In genomic region chr17:70067104-70067503, GRCh38 we compare ENCODE assay signal across 20 cellular contexts. TPM values are rescaled to one million over a fixed set of nuclear protein-coding genes. Genes with fewer than 3 reads are reported as not detected.
DNase-seq lines count a peak whose midpoint lies in the region; ATAC-seq, FAIRE-seq and TF ChIP-seq lines count a peak whose summit lies in the region.
"Had no signal": no experiment of that assay in that cellular context is flagged by ENCODE, and none has a peak within 500 bp of the region (broad histone marks: within the 10 kb centered on the region; RNA-seq: fewer than 3 reads in every experiment).

No MANE protein-coding gene starts in this region.

- H3K4me2 ChIP-seq in H1 (ENCODE audit: insufficient read depth in 1 of 2, low read depth in 2 of 2, low read length in 2 of 2): no peak overlapping the region
- H3K4me2 ChIP-seq in parathyroid adenoma (ENCODE audit: low read length): no peak overlapping the region
- H3K4me2 ChIP-seq: A549, BLaER1 had no signal

- FAIRE-seq in H1 (lab: Jason Lieb, UNC): no peak
- FAIRE-seq: A549, H54, HTR-8/SVneo, K562 had no signal

- H3K27me3 ChIP-seq in H1 (replicated peaks in 1 of 4; ENCODE audit: control insufficient read depth in 3 of 4, extremely low read depth in 1 of 4, insufficient read depth in 3 of 4, low read length in 3 of 4) (no peaks in the 10 kb centered on the region), parathyroid adenoma (ENCODE audit: control insufficient read depth, insufficient read depth, low read length) (no peaks in the 10 kb centered on the region), thyroid gland (no peaks in the 10 kb centered on the region)
- H3K27me3 ChIP-seq: BLaER1 had no signal

- TF ChIP-seq RAD21 in H1 (IDR thresholded peaks at IDR 0.05 in 1 of 2, conservative IDR thresholded peaks at IDR 0.05 in 1 of 2; ENCODE audit: low read depth in 2 of 2, low read length in 2 of 2): no peak

- DNase-seq in H1 (ENCODE audit: low read depth in 1 of 2, low spot score in 2 of 2): no peak
- DNase-seq in medulla oblongata (ENCODE audit: extremely low spot score): peak; percentile 55
- DNase-seq in thyroid gland: no peak
- DNase-seq in A172 (ENCODE audit: low spot score): no peak
- DNase-seq in left cardiac atrium: no peak
- DNase-seq: AML-193; CD4-positive, alpha-beta memory T cell; GDM1; HCEC 1CT; IMR-90 had no signal

- WGBS in H1 (ENCODE audit: extremely low coverage in 1 of 2, insufficient coverage in 1 of 2, insufficient read length in 1 of 2, insufficient replicate concordance in 2 of 2, low coverage in 1 of 2, low lambda C conversion rate in 2 of 2, missing lambda C conversion rate in 1 of 2), 2 experiments: 63% methylated on average over 4 of the region's 4 CpGs; no CpG with 5 or more reads in 1 of the 2 experiments
- 35 to 42% methylated on average over 4 of the region's 4 CpGs for WGBS in thyroid gland, 2 donors

- TF ChIP-seq POLR2A in H1 (IDR thresholded peaks at IDR 0.05; ENCODE audit: control extremely low read depth in 1 of 2, low read depth in 2 of 2, low read length in 2 of 2): no peak
- TF ChIP-seq POLR2A in thyroid gland (IDR thresholded peaks at IDR 0.05): no peak

- H3K4ac ChIP-seq in H1 (replicated peaks; ENCODE audit: insufficient read length, low read depth, low read length): no peak overlapping the region

- H3K23me2 ChIP-seq in H1 (ENCODE audit: low read depth, low read length): no peaks in the 10 kb centered on the region

- no peaks in the 10 kb centered on the region for H3K79me1 ChIP-seq in H1 (ENCODE audit: low read depth, low read length)

- CTCF ChIA-PET in H1 (lab: Charles Lee; ENCODE audit: partially characterized antibody): no interaction called here

- H3K27ac ChIP-seq in H1 (ENCODE audit: low read depth, low read length): no peak overlapping the region
- H3K27ac ChIP-seq in parathyroid adenoma: peak overlapping the region; percentile 71
- peak overlapping the region in 2 of 3 donors; percentile 25 to 51 for H3K27ac ChIP-seq in thyroid gland
- H3K27ac ChIP-seq: A549, BLaER1 had no signal

- no peak overlapping the region for H4K5ac ChIP-seq in H1 (ENCODE audit: insufficient read length, low read depth, low read length)

- H4K20me1 ChIP-seq in H1 (replicated peaks in 1 of 2; ENCODE audit: control insufficient read depth in 1 of 2, insufficient read depth in 2 of 2, low read length in 2 of 2): no peaks in the 10 kb centered on the region
- H4K20me1 ChIP-seq: BLaER1 had no signal

- intact Hi-C loops in thyroid gland (cut with DNase I): no loop called here
- intact Hi-C loops in left cardiac atrium (cut with DNase I): no loop called here

- H3K79me2 ChIP-seq in H1 (ENCODE audit: control insufficient read depth in 1 of 2, insufficient read depth in 2 of 2, low read length in 2 of 2) (no peaks in the 10 kb centered on the region), parathyroid adenoma (no peaks in the 10 kb centered on the region)

- H3K9me3 ChIP-seq in H1 (ENCODE audit: insufficient read depth in 2 of 2, low read depth in 1 of 2, low read length in 1 of 2) (no peaks in the 10 kb centered on the region), parathyroid adenoma (ENCODE audit: control insufficient read depth, low read length) (no peaks in the 10 kb centered on the region), thyroid gland (no peaks in the 10 kb centered on the region)
- H3K9me3 ChIP-seq: A549, BLaER1 had no signal

- H3K23ac ChIP-seq in H1 (ENCODE audit: insufficient read length): no peak overlapping the region

- peak overlapping the region; percentile 18; the same call in 1 of the 2 replicates for H2AFZ ChIP-seq in H1 (ENCODE audit: low read length)
- H2AFZ ChIP-seq in parathyroid adenoma: peak overlapping the region; percentile 79

- no peaks in the 10 kb centered on the region for H3K4me1 ChIP-seq in H1 (replicated peaks in 1 of 4; ENCODE audit: control insufficient read depth in 3 of 4, insufficient read depth in 4 of 4, low read length in 3 of 4)
- peaks cover 37% of the 10 kb centered on the region for H3K4me1 ChIP-seq in parathyroid adenoma
- H3K4me1 ChIP-seq in thyroid gland: peaks cover 33 to 37% of the 10 kb centered on the region in 2 donors
- H3K4me1 ChIP-seq: BLaER1 had no signal

- POLR2A ChIA-PET in H1 (lab: Charles Lee; ENCODE audit: partially characterized antibody): no interaction called here

- H3K4me3 ChIP-seq in H1 (ENCODE audit: extremely low read depth in 1 of 4, insufficient read depth in 2 of 4, low read depth in 3 of 4, low read length in 4 of 4) (no peak overlapping the region), parathyroid adenoma (ENCODE audit: low read depth, low read length) (no peak overlapping the region), thyroid gland (replicated peaks in 1 of 3) (no peak overlapping the region)
- H3K4me3 ChIP-seq: A549, BLaER1, K562 had no signal

- H2BK12ac ChIP-seq in H1 (ENCODE audit: low read depth, low read length): no peak overlapping the region

- no peak overlapping the region for H3K18ac ChIP-seq in H1 (ENCODE audit: extremely low read depth, low read length)

- no peak overlapping the region for H2AK5ac ChIP-seq in H1 (ENCODE audit: low read depth, low read length)

- H2BK15ac ChIP-seq in H1 (ENCODE audit: low read length): no peak overlapping the region

- H4K91ac ChIP-seq in H1 (replicated peaks; ENCODE audit: insufficient read length, low read length): no peak overlapping the region

- no peak overlapping the region for H2BK20ac ChIP-seq in H1 (ENCODE audit: low read length)

- no peak for ATAC-seq in HG02884 (IDR thresholded peaks at IDR 0.05; ENCODE audit: unreplicated experiment)
- no peak for ATAC-seq in HG03442 (IDR thresholded peaks at IDR 0.05; ENCODE audit: unreplicated experiment)
- no peak for ATAC-seq in left cardiac atrium
- ATAC-seq: A549, K562 had no signal

- H2BK120ac ChIP-seq in H1 (replicated peaks; ENCODE audit: low read depth, low read length): no peak overlapping the region

- H3K56ac ChIP-seq in H1 (replicated peaks; ENCODE audit: insufficient read length, low read depth, low read length): no peak overlapping the region

- H3K14ac ChIP-seq in H1 (ENCODE audit: insufficient read length): no peak overlapping the region

- H4K8ac ChIP-seq in H1 (ENCODE audit: extremely low read depth, insufficient read depth, low read length): no peak overlapping the region

- H2BK5ac ChIP-seq in H1 (ENCODE audit: low read depth, low read length): no peak overlapping the region

- H3K36me3 ChIP-seq in H1 (ENCODE audit: control insufficient read depth in 2 of 4, insufficient read depth in 4 of 4, low read length in 3 of 4) (no peaks in the 10 kb centered on the region), parathyroid adenoma (ENCODE audit: control insufficient read depth, insufficient read depth, low read length) (no peaks in the 10 kb centered on the region), thyroid gland (no peaks in the 10 kb centered on the region)
- H3K36me3 ChIP-seq: BLaER1 had no signal

- no peak for TF ChIP-seq EP300 in H1 (IDR thresholded peaks at IDR 0.05; ENCODE audit: borderline replicate concordance in 1 of 2, low read depth in 2 of 2, low read length in 2 of 2)

- TF ChIP-seq CTCF in H1 (IDR thresholded peaks at IDR 0.05; ENCODE audit: control extremely low read depth in 1 of 3, insufficient read depth in 1 of 3, low read depth in 1 of 3, low read length in 3 of 3): no peak
- no peak for TF ChIP-seq CTCF in parathyroid adenoma (IDR thresholded peaks at IDR 0.05)
- no peak for TF ChIP-seq CTCF in thyroid gland (IDR thresholded peaks at IDR 0.05)

- H3K9ac ChIP-seq in H1 (replicated peaks in 1 of 4; ENCODE audit: extremely low read depth in 1 of 4, low read depth in 3 of 4, low read length in 3 of 4) (no peak overlapping the region), parathyroid adenoma (no peak overlapping the region)
- H3K9ac ChIP-seq: BLaER1 had no signal

TF ChIP-seq in H1, 55 proteins besides CTCF, POLR2A, EP300 and RAD21 (continues in another document):
- TF ChIP-seq RNF2 (IDR thresholded peaks at IDR 0.05; ENCODE audit: borderline replicate concordance, low read depth, low read length, missing control alignments, poor library complexity, severe bottlenecking): no peak
- TF ChIP-seq KDM5A (IDR thresholded peaks at IDR 0.05; ENCODE audit: low read length): no peak
- TF ChIP-seq HDAC2 (IDR thresholded peaks at IDR 0.05; ENCODE audit: borderline replicate concordance in 1 of 2, low read depth in 2 of 2, low read length in 2 of 2): no peak
- no peak for TF ChIP-seq ZNF274 (IDR thresholded peaks at IDR 0.05; ENCODE audit: borderline replicate concordance, extremely low read depth, low read length)
- TF ChIP-seq BACH1 (IDR thresholded peaks at IDR 0.05; ENCODE audit: low read length): no peak
- TF ChIP-seq HDAC6 (IDR thresholded peaks at IDR 0.05; ENCODE audit: low read depth, low read length): no peak
- TF ChIP-seq EZH2 (IDR thresholded peaks at IDR 0.05; ENCODE audit: low read depth, low read length, severe bottlenecking): no peak
- no peak for TF ChIP-seq SP1 (IDR thresholded peaks at IDR 0.05; ENCODE audit: low read depth, low read length)
- TF ChIP-seq FOSL1 (IDR thresholded peaks at IDR 0.05; ENCODE audit: insufficient read depth, low read depth, low read length): no peak
- TF ChIP-seq RBBP5 (IDR thresholded peaks at IDR 0.05; ENCODE audit: borderline replicate concordance, low read depth, low read length): no peak
- no peak for TF ChIP-seq NRF1 (IDR thresholded peaks at IDR 0.05; ENCODE audit: low read depth, low read length)
- TF ChIP-seq MAFK (IDR thresholded peaks at IDR 0.05; ENCODE audit: low read depth, low read length): no peak
- no peak for TF ChIP-seq NANOG (IDR thresholded peaks at IDR 0.05; ENCODE audit: insufficient read depth, low read depth, low read length, poor library complexity, severe bottlenecking)
- no peak for TF ChIP-seq TCF12 (IDR thresholded peaks at IDR 0.05; ENCODE audit: low read depth, low read length)
- TF ChIP-seq GTF2F1 (IDR thresholded peaks at IDR 0.05; ENCODE audit: borderline replicate concordance, low read depth, low read length): no peak
- no peak for TF ChIP-seq PHF8 (conservative IDR thresholded peaks at IDR 0.05; ENCODE audit: low read depth, low read length)
- TF ChIP-seq BCL11A (IDR thresholded peaks at IDR 0.05; ENCODE audit: low read depth in 2 of 2, low read length in 2 of 2): no peak

RNA-seq across cellular contexts. Expression of gene KCNJ16, which starts 7.9 kb away (rescaled TPM):
- total RNA-seq in H1 (2021; fragmentation: NEBNext Ultra II Directional; extraction: Animal tissue kit (Norgen Biotek cat#: 25700)): not detected in 2 replicates
- polyA plus RNA-seq in H1 (2011; rRNA removed): not detected in 2 replicates
- not detected for polyA plus RNA-seq in H1 (2011; cell fraction: cytosol; rRNA removed)
- not detected for polyA plus RNA-seq in H1 (2011; cell fraction: nucleus; rRNA removed)
- not detected in 4 replicates for polyA plus RNA-seq in H1 (2012, experiment 1 of 2)
- not detected for polyA plus RNA-seq in H1 (2012, experiment 2 of 2)
- not detected for polyA plus RNA-seq in H1 (2013, experiment 1 of 2)
- not detected for polyA plus RNA-seq in H1 (2013, experiment 2 of 2)
- polyA minus RNA-seq in H1 (2011; rRNA and poly(A)+ RNA removed): not detected in 2 replicates
- polyA minus RNA-seq in H1 (2011; cell fraction: cytosol; rRNA and poly(A)+ RNA removed): not detected
- polyA minus RNA-seq in H1 (2011; cell fraction: nucleus; rRNA and poly(A)+ RNA removed): not detected
- total RNA-seq in thyroid gland: 100 to 1,000 TPM; 296 to 403 (median 324) TPM
- 0.22 TPM in 1 of 2 replicates, not detected in the other for total RNA-seq in A172 (2014; rRNA removed; shearing (Covaris generic))
- total RNA-seq in left cardiac atrium: not detected
- total RNA-seq: CD4-positive, alpha-beta memory T cell; Daoy; IMR-90 had no signal
- polyA plus RNA-seq: CD14-positive monocyte; CD4-positive, alpha-beta memory T cell; IMR-90 had no signal

Comparison
In these comparisons a context has a peak if more than half of its experiments do, and no peak if none do; other contexts are left out.
1. RNA of gene KCNJ16, which starts 7.9 kb away (total RNA-seq): 296 to 403 TPM in thyroid gland; 0.22 TPM in A172, not detected in left cardiac atrium and not detected in H1; every median in the first group is over 100 times any median in the second.